23 cellular contexts compared by ENCODE assay signal in the genomic region with DNA sequence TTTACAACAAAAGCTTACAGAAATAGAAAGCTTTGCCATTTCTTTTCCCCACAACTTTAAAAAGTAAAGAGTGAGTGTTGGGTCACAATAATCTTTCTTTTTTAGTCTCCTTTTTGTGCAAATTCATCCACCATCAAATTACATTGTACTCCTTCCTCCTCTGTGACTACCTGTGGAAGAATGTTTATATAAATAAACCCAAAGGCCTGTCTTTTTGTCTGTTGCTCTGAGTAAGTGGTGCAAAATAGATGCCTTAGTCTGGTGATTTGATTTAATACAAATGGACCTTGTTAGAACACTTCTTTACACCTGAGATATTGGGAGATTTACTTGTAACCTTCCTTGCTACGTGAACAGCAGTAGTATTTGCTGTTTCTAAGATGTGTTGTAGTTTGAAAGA. TPM values are rescaled to one million over a fixed set of nuclear protein-coding genes. Genes with fewer than 3 reads are reported as not detected.
DNase-seq lines count a peak whose midpoint lies in the region; ATAC-seq and TF ChIP-seq lines count a peak whose summit lies in the region.
"Had no signal": no experiment of that assay in that cellular context is flagged by ENCODE, and none has a peak within 500 bp of the region (broad histone marks: within the 10 kb centered on the region; RNA-seq: fewer than 3 reads in every experiment).

No MANE protein-coding gene starts in this region.

- intact Hi-C loops in CD14-positive monocyte (cut with micrococcal nuclease), result no loop called here

- peak overlapping the region; percentile 85 for H3K27ac ChIP-seq in HL-60 (replicated peaks)
- no peak overlapping the region for H3K27ac ChIP-seq in foreskin keratinocyte
- H3K27ac ChIP-seq: BLaER1, Peyer's patch had no signal

- no peak overlapping the region for H3K9ac ChIP-seq in adipocyte (ENCODE audit: low read length)
- H3K9ac ChIP-seq: BLaER1 had no signal

- peaks cover 6 to 21% (median 15%) of the 10 kb centered on the region in 7 donors for H3K9me3 Mint-ChIP-seq in CD14-positive monocyte

- H3K4me3 ChIP-seq in HL-60 (replicated peaks; ENCODE audit: insufficient read depth, low read length) (no peak overlapping the region), adipocyte (ENCODE audit: low read length) (no peak overlapping the region)
- H3K4me3 ChIP-seq: BLaER1, Peyer's patch had no signal

- H3K27ac Mint-ChIP-seq in CD14-positive monocyte, result peak overlapping the region in 6 of 7 donors; percentile 20 to 86 (median 34)
- H3K27ac Mint-ChIP-seq: CD8-positive, alpha-beta T cell had no signal

- DNase-seq in CD14-positive monocyte (ENCODE audit: low spot score), result no peak
- DNase-seq in HL-60 (ENCODE audit: low read depth in 1 of 2, low spot score in 1 of 2), result no peak
- DNase-seq in adipocyte (ENCODE audit: low read depth), result peak; percentile 42
- peak; percentile 4 to 13 for DNase-seq in foreskin keratinocyte
- DNase-seq in G401 (ENCODE audit: low spot score), result no peak
- DNase-seq in activated gamma-delta T cell (lab: John Stamatoyannopoulos, UW), result no peak
- DNase-seq: CD8-positive, alpha-beta T cell; DMS53; NCI-H1048; NCI-H1436; NCI-H2029; NCI-H345; NCI-H524 treated with DMSO at 0.1 percent for 48 hours; Peyer's patch; SW 1271 had no signal

- peaks cover 17% of the 10 kb centered on the region for H3K4me1 Mint-ChIP-seq in CD14-positive monocyte

- ATAC-seq in foreskin keratinocyte (no peak), HG02588 (IDR thresholded peaks at IDR 0.05; ENCODE audit: unreplicated experiment) (no peak), GM21367 (IDR thresholded peaks at IDR 0.05; ENCODE audit: unreplicated experiment) (no peak)
- ATAC-seq: CD8-positive, alpha-beta T cell; Right ventricle myocardium inferior had no signal

- TF ChIP-seq CTCF in CD14-positive monocyte (IDR thresholded peaks at IDR 0.05) (no peak), HL-60 (IDR thresholded peaks at IDR 0.05; ENCODE audit: insufficient read depth, low read length) (no peak), foreskin keratinocyte (conservative IDR thresholded peaks at IDR 0.05) (no peak)

- H3K27me3 Mint-ChIP-seq in CD14-positive monocyte (ENCODE audit: low read depth in 3 of 3), result no peaks in the 10 kb centered on the region

- no peaks in the 10 kb centered on the region for H3K36me3 ChIP-seq in adipocyte (ENCODE audit: control insufficient read depth, insufficient read depth, low read length, severe bottlenecking)
- H3K36me3 ChIP-seq: BLaER1, Peyer's patch had no signal

- H3K4me1 ChIP-seq in adipocyte (ENCODE audit: control insufficient read depth, insufficient read depth, low read length) (peaks cover 5% of the 10 kb centered on the region), foreskin keratinocyte (no peaks in the 10 kb centered on the region)
- H3K4me1 ChIP-seq: Peyer's patch had no signal

- H3K27me3 ChIP-seq in HL-60 (ENCODE audit: insufficient read depth, poor library complexity, severe bottlenecking) (no peaks in the 10 kb centered on the region), adipocyte (replicated peaks; ENCODE audit: control insufficient read depth, insufficient read depth, low read length) (no peaks in the 10 kb centered on the region), foreskin keratinocyte (no peaks in the 10 kb centered on the region)
- H3K27me3 ChIP-seq: BLaER1, Peyer's patch had no signal

- H3K36me3 Mint-ChIP-seq in CD14-positive monocyte, result peaks cover 0 to 6% of the 10 kb centered on the region in 2 donors
- H3K36me3 Mint-ChIP-seq: CD8-positive, alpha-beta T cell had no signal

- no peak overlapping the region for H3K4me3 Mint-ChIP-seq in CD14-positive monocyte
- H3K4me3 Mint-ChIP-seq: CD8-positive, alpha-beta T cell had no signal

- H3K9me3 ChIP-seq in adipocyte (ENCODE audit: control insufficient read depth, low read length), result peaks cover 5% of the 10 kb centered on the region
- H3K9me3 ChIP-seq: Peyer's patch had no signal

- in situ Hi-C loops in G401 (cut with HindIII; ENCODE audit: low sequenced_read_pairs), result no loop called here

RNA-seq across cellular contexts. Expression of gene TAF11L2, which starts 53.5 kb away (rescaled TPM):
- polyA plus RNA-seq in CD14-positive monocyte, result not detected
- not detected in 2 replicates for total RNA-seq in foreskin keratinocyte
- not detected in 2 replicates for polyA plus RNA-seq in foreskin keratinocyte
- not detected in 2 replicates for total RNA-seq in G401 (2014; rRNA removed; shearing (Covaris generic))
- total RNA-seq: CD8-positive, alpha-beta T cell; H1; HT1080; MCF 10A; Peyer's patch; Right ventricle myocardium inferior; SK-MEL-5 had no signal
- polyA plus RNA-seq: H1 had no signal

Comparison
In these comparisons a context has a peak if more than half of its experiments do, and no peak if none do; other contexts are left out.
1. DNase-seq: peak in adipocyte (single experiment) and foreskin keratinocyte (2 of 2); none in CD14-positive monocyte (single experiment), HL-60 (0 of 2), G401 (single experiment) and activated gamma-delta T cell (single experiment).